1 cellular context compared by ENCODE assay signal in genomic region chr2:201452058-201452736, GRCh38.
TF ChIP-seq lines count a peak whose summit lies in the region.

No MANE protein-coding gene starts in this region.

TF ChIP-seq in HEK293, 187 proteins besides CTCF, POLR2A, EP300 and RAD21 (continued from another document):
- peak; percentile 3; the same call in 1 of the 2 replicates for TF ChIP-seq REST (tag by site-specific recombination; IDR thresholded peaks at IDR 0.05)
- TF ChIP-seq ZNF221 (tag by site-specific recombination; IDR thresholded peaks at IDR 0.05; ENCODE audit: borderline replicate concordance) = no peak
- no peak for TF ChIP-seq ZNF214 (tag by site-specific recombination; IDR thresholded peaks at IDR 0.05; ENCODE audit: borderline replicate concordance)
- no peak for TF ChIP-seq ZNF513 (tag by site-specific recombination; IDR thresholded peaks at IDR 0.05)
- TF ChIP-seq ZNF664 (tag by site-specific recombination; IDR thresholded peaks at IDR 0.05) = no peak; the same call in 1 of the 2 replicates
- peak; percentile 66 for TF ChIP-seq ZNF335 (tag by site-specific recombination; conservative IDR thresholded peaks at IDR 0.05)
- no peak for TF ChIP-seq ZNF16 (tag by site-specific recombination; IDR thresholded peaks at IDR 0.05; ENCODE audit: low read depth)
- no peak for TF ChIP-seq ZBTB44 (tag by site-specific recombination; IDR thresholded peaks at IDR 0.05)
- TF ChIP-seq, protein P1, sequence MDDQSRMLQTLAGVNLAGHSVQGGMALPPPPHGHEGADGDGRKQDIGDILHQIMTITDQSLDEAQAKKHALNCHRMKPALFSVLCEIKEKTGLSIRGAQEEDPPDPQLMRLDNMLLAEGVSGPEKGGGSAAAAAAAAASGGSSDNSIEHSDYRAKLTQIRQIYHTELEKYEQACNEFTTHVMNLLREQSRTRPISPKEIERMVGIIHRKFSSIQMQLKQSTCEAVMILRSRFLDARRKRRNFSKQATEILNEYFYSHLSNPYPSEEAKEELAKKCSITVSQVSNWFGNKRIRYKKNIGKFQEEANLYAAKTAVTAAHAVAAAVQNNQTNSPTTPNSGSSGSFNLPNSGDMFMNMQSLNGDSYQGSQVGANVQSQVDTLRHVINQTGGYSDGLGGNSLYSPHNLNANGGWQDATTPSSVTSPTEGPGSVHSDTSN (CRISPR knock-in tag; IDR thresholded peaks at IDR 0.05) = 0 out of 2 replicates have a peak, but pooled peaks have one; percentile 30
- no peak for TF ChIP-seq ZBTB8A (tag by site-specific recombination; IDR thresholded peaks at IDR 0.05)
- no peak for TF ChIP-seq ZNF555 (tag by site-specific recombination; conservative IDR thresholded peaks at IDR 0.05)
- TF ChIP-seq IKZF3 (tag by site-specific recombination; IDR thresholded peaks at IDR 0.05) = no peak
- TF ChIP-seq ZNF18 (tag by site-specific recombination; IDR thresholded peaks at IDR 0.05) = no peak
- TF ChIP-seq BCL11B (tag by site-specific recombination; IDR thresholded peaks at IDR 0.05; ENCODE audit: low read depth) = no peak
- TF ChIP-seq ZNF302 (tag by site-specific recombination; IDR thresholded peaks at IDR 0.05; ENCODE audit: low read depth) = no peak
- no peak for TF ChIP-seq ZNF426 (tag by site-specific recombination; IDR thresholded peaks at IDR 0.05)
- TF ChIP-seq HIC1 (tag by site-specific recombination; IDR thresholded peaks at IDR 0.05) = no peak
- no peak for TF ChIP-seq ZFP37 (tag by site-specific recombination; IDR thresholded peaks at IDR 0.05)
- TF ChIP-seq, protein P2, sequence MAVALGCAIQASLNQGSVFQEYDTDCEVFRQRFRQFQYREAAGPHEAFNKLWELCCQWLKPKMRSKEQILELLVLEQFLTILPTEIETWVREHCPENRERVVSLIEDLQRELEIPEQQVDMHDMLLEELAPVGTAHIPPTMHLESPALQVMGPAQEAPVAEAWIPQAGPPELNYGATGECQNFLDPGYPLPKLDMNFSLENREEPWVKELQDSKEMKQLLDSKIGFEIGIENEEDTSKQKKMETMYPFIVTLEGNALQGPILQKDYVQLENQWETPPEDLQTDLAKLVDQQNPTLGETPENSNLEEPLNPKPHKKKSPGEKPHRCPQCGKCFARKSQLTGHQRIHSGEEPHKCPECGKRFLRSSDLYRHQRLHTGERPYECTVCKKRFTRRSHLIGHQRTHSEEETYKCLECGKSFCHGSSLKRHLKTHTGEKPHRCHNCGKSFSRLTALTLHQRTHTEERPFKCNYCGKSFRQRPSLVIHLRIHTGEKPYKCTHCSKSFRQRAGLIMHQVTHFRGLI (tag by site-specific recombination; IDR thresholded peaks at IDR 0.05) = peak; percentile 73
- TF ChIP-seq, protein P3, sequence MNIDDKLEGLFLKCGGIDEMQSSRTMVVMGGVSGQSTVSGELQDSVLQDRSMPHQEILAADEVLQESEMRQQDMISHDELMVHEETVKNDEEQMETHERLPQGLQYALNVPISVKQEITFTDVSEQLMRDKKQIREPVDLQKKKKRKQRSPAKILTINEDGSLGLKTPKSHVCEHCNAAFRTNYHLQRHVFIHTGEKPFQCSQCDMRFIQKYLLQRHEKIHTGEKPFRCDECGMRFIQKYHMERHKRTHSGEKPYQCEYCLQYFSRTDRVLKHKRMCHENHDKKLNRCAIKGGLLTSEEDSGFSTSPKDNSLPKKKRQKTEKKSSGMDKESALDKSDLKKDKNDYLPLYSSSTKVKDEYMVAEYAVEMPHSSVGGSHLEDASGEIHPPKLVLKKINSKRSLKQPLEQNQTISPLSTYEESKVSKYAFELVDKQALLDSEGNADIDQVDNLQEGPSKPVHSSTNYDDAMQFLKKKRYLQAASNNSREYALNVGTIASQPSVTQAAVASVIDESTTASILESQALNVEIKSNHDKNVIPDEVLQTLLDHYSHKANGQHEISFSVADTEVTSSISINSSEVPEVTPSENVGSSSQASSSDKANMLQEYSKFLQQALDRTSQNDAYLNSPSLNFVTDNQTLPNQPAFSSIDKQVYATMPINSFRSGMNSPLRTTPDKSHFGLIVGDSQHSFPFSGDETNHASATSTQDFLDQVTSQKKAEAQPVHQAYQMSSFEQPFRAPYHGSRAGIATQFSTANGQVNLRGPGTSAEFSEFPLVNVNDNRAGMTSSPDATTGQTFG (tag by site-specific recombination; IDR thresholded peaks at IDR 0.05; ENCODE audit: borderline replicate concordance) = no peak
- TF ChIP-seq, protein P4, sequence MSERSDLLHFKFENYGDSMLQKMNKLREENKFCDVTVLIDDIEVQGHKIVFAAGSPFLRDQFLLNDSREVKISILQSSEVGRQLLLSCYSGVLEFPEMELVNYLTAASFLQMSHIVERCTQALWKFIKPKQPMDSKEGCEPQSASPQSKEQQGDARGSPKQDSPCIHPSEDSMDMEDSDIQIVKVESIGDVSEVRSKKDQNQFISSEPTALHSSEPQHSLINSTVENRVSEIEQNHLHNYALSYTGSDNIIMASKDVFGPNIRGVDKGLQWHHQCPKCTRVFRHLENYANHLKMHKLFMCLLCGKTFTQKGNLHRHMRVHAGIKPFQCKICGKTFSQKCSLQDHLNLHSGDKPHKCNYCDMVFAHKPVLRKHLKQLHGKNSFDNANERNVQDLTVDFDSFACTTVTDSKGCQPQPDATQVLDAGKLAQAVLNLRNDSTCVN (tag by site-specific recombination; optimal IDR thresholded peaks at IDR 0.05) = no peak
- no peak for TF ChIP-seq SP3 (tag by site-specific recombination; IDR thresholded peaks at IDR 0.05)
- TF ChIP-seq ZNF169 (tag by site-specific recombination; IDR thresholded peaks at IDR 0.05) = no peak
- peak; percentile 3; the same call in 1 of the 2 replicates for TF ChIP-seq ZBTB20 (tag by site-specific recombination; IDR thresholded peaks at IDR 0.05)
- no peak; the same call in 1 of the 2 replicates for TF ChIP-seq ZNF561 (tag by site-specific recombination; IDR thresholded peaks at IDR 0.05; ENCODE audit: borderline replicate concordance)
- TF ChIP-seq ZNF792 (tag by site-specific recombination; IDR thresholded peaks at IDR 0.05) = peak; percentile 82
- TF ChIP-seq ZFHX2 (tag by site-specific recombination; conservative IDR thresholded peaks at IDR 0.05) = no peak
- no peak for TF ChIP-seq ZNF514 (tag by site-specific recombination; IDR thresholded peaks at IDR 0.05)
- TF ChIP-seq TRIM28 (IDR thresholded peaks at IDR 0.05; ENCODE audit: borderline replicate concordance, low read length) = no peak
- TF ChIP-seq ZNF280D (tag by site-specific recombination; IDR thresholded peaks at IDR 0.05) = no peak
- no peak for TF ChIP-seq MZF1 (tag by site-specific recombination; IDR thresholded peaks at IDR 0.05; ENCODE audit: borderline replicate concordance)
TF ChIP-seq in HEK293: peak in this region for 7.
